8 cellular contexts compared by ENCODE assay signal in the genomic region with DNA sequence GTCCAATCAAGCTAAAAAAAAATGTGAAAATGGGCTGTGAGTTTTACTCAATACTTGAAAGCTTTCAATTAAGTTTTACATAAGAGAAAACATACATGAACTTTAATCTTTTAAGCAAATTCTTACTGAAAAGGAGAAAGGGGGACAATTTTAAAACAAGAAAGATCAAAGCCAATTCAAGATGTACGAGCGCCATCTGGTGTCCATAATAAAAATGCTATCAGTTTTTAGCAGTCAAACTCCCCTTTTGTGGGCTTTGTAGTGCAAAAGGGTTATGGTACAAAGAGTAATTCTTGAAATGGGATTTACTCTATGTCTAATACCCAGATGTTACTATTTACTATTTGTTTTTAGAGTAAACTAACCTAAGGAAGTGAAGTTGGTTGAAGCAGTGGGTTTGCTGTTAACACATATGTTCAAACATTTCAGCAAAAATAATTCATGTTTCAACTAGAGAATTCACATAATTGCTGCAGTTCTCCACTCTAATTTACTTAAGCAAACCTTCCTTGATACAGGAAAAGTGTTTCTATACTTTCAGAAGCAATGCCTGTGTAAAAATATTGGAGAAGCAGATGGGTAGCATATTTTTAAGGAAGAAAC.
A peak's percentile ranks its signal among the peaks of the same experiment; 100 is the strongest.
DNase-seq lines count a peak whose midpoint lies in the region; ATAC-seq, FAIRE-seq and TF ChIP-seq lines count a peak whose summit lies in the region.

No MANE protein-coding gene starts in this region.

- H3K4me3 ChIP-seq in HEK293 (ENCODE audit: low read depth, low read length) (no peak overlapping the region), Peyer's patch (no peak overlapping the region)

- H3K4me1 ChIP-seq in HEK293 (ENCODE audit: control insufficient read depth, insufficient read depth, low read length) (no peaks in the 10 kb centered on the region), Peyer's patch (no peaks in the 10 kb centered on the region)

- H3K27me3 ChIP-seq in Peyer's patch, result no peaks in the 10 kb centered on the region

- H3K36me3 ChIP-seq in HEK293 (ENCODE audit: control insufficient read depth in 2 of 2, insufficient read depth in 1 of 2, low read length in 2 of 2) (no peaks in the 10 kb centered on the region), Peyer's patch (no peaks in the 10 kb centered on the region)

- H3K27ac ChIP-seq in HEK293 (ENCODE audit: extremely low read depth, low read depth, low read length) (no peak overlapping the region), Peyer's patch (no peak overlapping the region)

- peak; percentile 9 for DNase-seq in AG20443 (ENCODE audit: low spot score)
- DNase-seq in Peyer's patch, result no peak
- peak; percentile 33 for DNase-seq in foreskin melanocyte
- DNase-seq in urothelium cell line (ENCODE audit: low spot score), result peak; percentile 2
- no peak for DNase-seq in OCI-M2 (lab: John Stamatoyannopoulos, UW; ENCODE audit: unreplicated experiment)
- DNase-seq in activated CD4-positive, alpha-beta T cell treated with anti-CD3 and anti-CD28 coated beads for 4 hours, result no peak

- CTCF ChIA-PET in HEK293 (lab: Yijun Ruan, JAX), result interaction anchor here (0.6 to 2.0 kb wide), 18 partner anchors 9 to 1301 kb away, joined by 3 to 11 read pairs (median 3); no protein-coding TSS in a partner anchor

- POLR2A ChIA-PET in HEK293 (lab: Yijun Ruan, JAX), result no interaction called here

- TF ChIP-seq POLR2A in Peyer's patch (IDR thresholded peaks at IDR 0.05), result no peak

- TF ChIP-seq CTCF in HEK293 (tag by site-specific recombination; IDR thresholded peaks at IDR 0.05) (no peak), Peyer's patch (IDR thresholded peaks at IDR 0.05) (peak in 4 of 6 experiments; percentile 17 to 36 (median 24))

- FAIRE-seq in urothelium cell line (lab: Jason Lieb, UNC), result no peak

- no peaks in the 10 kb centered on the region for H3K9me3 ChIP-seq in HEK293 (ENCODE audit: control insufficient read depth, insufficient read depth, low read depth, low read length)
- no peaks in the 10 kb centered on the region for H3K9me3 ChIP-seq in Peyer's patch

- ATAC-seq in HG03460 (IDR thresholded peaks at IDR 0.05; ENCODE audit: unreplicated experiment), result no peak

TF ChIP-seq in HEK293, 187 proteins besides CTCF, POLR2A, EP300 and RAD21:
- TF ChIP-seq ZNF311 (tag by site-specific recombination; IDR thresholded peaks at IDR 0.05; ENCODE audit: borderline replicate concordance) (no peak), ZNF654 (tag by site-specific recombination; IDR thresholded peaks at IDR 0.05; ENCODE audit: low read depth) (peak; percentile 52)

Comparison
In these comparisons a context has a peak if more than half of its experiments do, and no peak if none do; other contexts are left out.
1. DNase-seq: peak in AG20443 (single experiment), foreskin melanocyte (single experiment) and urothelium cell line (single experiment); none in Peyer's patch (0 of 3), OCI-M2 (single experiment) and activated CD4-positive, alpha-beta T cell treated with anti-CD3 and anti-CD28 coated beads for 4 hours (0 of 2).